ENCODE assay signal across 26 cellular contexts in the genomic region with DNA sequence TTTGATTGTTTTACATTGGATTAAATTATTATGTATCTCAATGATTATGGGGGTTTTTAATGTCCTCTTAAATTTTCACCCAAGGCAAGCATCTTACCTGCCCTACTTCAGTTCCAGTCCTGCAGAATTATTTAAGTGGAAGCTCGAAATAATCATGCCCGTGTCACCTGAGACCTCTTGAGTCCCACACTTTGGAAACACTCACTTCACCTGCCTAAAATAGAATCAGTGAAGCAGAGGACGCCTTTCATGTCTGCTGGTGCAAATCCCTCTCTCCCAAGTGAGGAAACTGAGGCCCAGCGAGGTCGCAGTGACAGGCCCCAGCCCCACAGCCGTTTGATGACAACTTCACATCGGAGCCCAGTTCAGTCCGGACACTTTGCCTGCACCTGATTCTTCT.
DNase-seq lines count a peak whose midpoint lies in the region; ATAC-seq, FAIRE-seq and TF ChIP-seq lines count a peak whose summit lies in the region.
"Had no signal": no experiment of that assay in that cellular context is flagged by ENCODE, and none has a peak within 500 bp of the region (broad histone marks: within the 10 kb centered on the region; RNA-seq: fewer than 3 reads in every experiment).

No MANE protein-coding gene starts in this region.

- H3K27me3 ChIP-seq in neural progenitor cell (no peaks in the 10 kb centered on the region), upper lobe of right lung (peaks cover 3% of the 10 kb centered on the region)

- peaks cover 16% of the 10 kb centered on the region for H3K4me1 Mint-ChIP-seq in neural progenitor cell
- H3K4me1 Mint-ChIP-seq in osteocyte (ENCODE audit: unreplicated experiment) = peaks cover 11% of the 10 kb centered on the region
- H3K4me1 Mint-ChIP-seq: B cell had no signal

- H3K4me1 ChIP-seq in neural progenitor cell (peaks cover 9% of the 10 kb centered on the region), upper lobe of right lung (no peaks in the 10 kb centered on the region)
- H3K4me1 ChIP-seq: Caco-2 had no signal

- H3K36me3 Mint-ChIP-seq in neural progenitor cell = no peaks in the 10 kb centered on the region
- no peaks in the 10 kb centered on the region for H3K36me3 Mint-ChIP-seq in osteocyte (ENCODE audit: unreplicated experiment)
- H3K36me3 Mint-ChIP-seq: CD8-positive, alpha-beta T cell had no signal

- intact Hi-C loops in cardiac septum (cut with DNase I) = no loop called here
- intact Hi-C loops in upper lobe of right lung (cut with DNase I) = no loop called here

- peak overlapping the region; percentile 50 for H3K4me3 Mint-ChIP-seq in neural progenitor cell
- H3K4me3 Mint-ChIP-seq in osteocyte (ENCODE audit: unreplicated experiment) = no peak overlapping the region
- H3K4me3 Mint-ChIP-seq: B cell; CD8-positive, alpha-beta T cell had no signal

- H3K9me3 ChIP-seq in neural progenitor cell (ENCODE audit: low read depth) (no peaks in the 10 kb centered on the region), upper lobe of right lung (no peaks in the 10 kb centered on the region)
- H3K9me3 ChIP-seq: Caco-2 had no signal

- H3K27me3 Mint-ChIP-seq in neural progenitor cell (ENCODE audit: insufficient read depth, low read depth) (no peaks in the 10 kb centered on the region), osteocyte (ENCODE audit: unreplicated experiment) (no peaks in the 10 kb centered on the region)
- H3K27me3 Mint-ChIP-seq: B cell had no signal

- no peak overlapping the region for H3K4me3 ChIP-seq in neural progenitor cell
- no peak overlapping the region for H3K4me3 ChIP-seq in upper lobe of right lung
- H3K4me3 ChIP-seq: GM23248, PC-9 had no signal

- H3K9me3 Mint-ChIP-seq in neural progenitor cell = no peaks in the 10 kb centered on the region
- H3K9me3 Mint-ChIP-seq in osteocyte (ENCODE audit: unreplicated experiment) = no peaks in the 10 kb centered on the region

- no peaks in the 10 kb centered on the region for H3K79me2 ChIP-seq in neural progenitor cell (ENCODE audit: low read depth)

- no peak overlapping the region for H2AFZ ChIP-seq in neural progenitor cell (replicated peaks)
- H2AFZ ChIP-seq: GM23248, PC-9 had no signal

- H3K27ac Mint-ChIP-seq in neural progenitor cell (no peak overlapping the region), osteocyte (ENCODE audit: unreplicated experiment) (no peak overlapping the region)
- H3K27ac Mint-ChIP-seq: B cell; CD8-positive, alpha-beta T cell had no signal

- FAIRE-seq in GM12891 (lab: Jason Lieb, UNC) = no peak
- FAIRE-seq: GM12892, GM19239, HepG2 had no signal

- TF ChIP-seq CTCF in neural progenitor cell (IDR thresholded peaks at IDR 0.05) = no peak
- TF ChIP-seq CTCF in upper lobe of right lung (IDR thresholded peaks at IDR 0.05) = no peak
- TF ChIP-seq CTCF in osteocyte (IDR thresholded peaks at IDR 0.05) = no peak

- no peak overlapping the region for H3K4me2 ChIP-seq in neural progenitor cell
- H3K4me2 ChIP-seq: PC-9 had no signal

- H3F3A ChIP-seq in neural progenitor cell (ENCODE audit: low read depth) = no peaks in the 10 kb centered on the region

- H3K27ac ChIP-seq in neural progenitor cell (no peak overlapping the region), upper lobe of right lung (no peak overlapping the region)
- H3K27ac ChIP-seq: 22Rv1, C4-2B, GM23248, PC-9 had no signal

- H4K20me1 ChIP-seq in neural progenitor cell (ENCODE audit: low read depth) = no peaks in the 10 kb centered on the region

- ATAC-seq in upper lobe of right lung = no peak
- ATAC-seq in GM21526 (IDR thresholded peaks at IDR 0.05; ENCODE audit: low FRiP score, unreplicated experiment) = no peak
- ATAC-seq: CD8-positive, alpha-beta T cell; HepG2 had no signal

- no peak for TF ChIP-seq POLR2A in GM12891 (IDR thresholded peaks at IDR 0.05; ENCODE audit: low read depth, low read length)

- DNase-seq in NCI-H2107 treated with DMSO at 0.1 percent for 48 hours (lab: John Stamatoyannopoulos, UW; ENCODE audit: unreplicated experiment) (peak; percentile 51), NCI-H2107 (lab: John Stamatoyannopoulos, UW) (no peak), cardiac septum (ENCODE audit: low spot score) (peak; percentile 50), neural progenitor cell (ENCODE audit: low spot score) (no peak), upper lobe of right lung (peak; percentile 26), osteocyte (ENCODE audit: extremely low spot score, unreplicated experiment) (no peak), GM12891 (ENCODE audit: insufficient read length, low spot score) (no peak)
- DNase-seq: Caco-2; CD8-positive, alpha-beta T cell; GF-D8; GM23248; NCI-H1092 treated with DMSO at 0.1 percent for 48 hours; NCI-H1436; NCI-H187; NCI-H446; NCI-H524 treated with DMSO at 0.1 percent for 48 hours; NK-92 treated with Interleukin-12 subunit alpha and Interleukin-12 subunit beta, amount 100 ng/mL, for 24 hours; PC-9; SHP77 treated with DMSO at 0.1 percent for 48 hours had no signal

- H3K36me3 ChIP-seq in neural progenitor cell (no peaks in the 10 kb centered on the region), upper lobe of right lung (no peaks in the 10 kb centered on the region)

- H3K9ac ChIP-seq in neural progenitor cell = no peak overlapping the region
- H3K9ac ChIP-seq: GM23248 had no signal

TF ChIP-seq in GM12891, 5 proteins besides CTCF, POLR2A, EP300 and RAD21:
- TF ChIP-seq SPI1 (IDR thresholded peaks at IDR 0.05; ENCODE audit: low read depth, low read length) (no peak), POU2F2 (IDR thresholded peaks at IDR 0.05; ENCODE audit: low read depth, low read length) (no peak), TAF1 (IDR thresholded peaks at IDR 0.05; ENCODE audit: low read depth, low read length) (no peak), POLR2AphosphoS5 (IDR thresholded peaks at IDR 0.05; ENCODE audit: low read depth, low read length) (no peak), PAX5 (IDR thresholded peaks at IDR 0.05; ENCODE audit: insufficient read depth, low read length, severe bottlenecking) (no peak)

Comparison
In these comparisons a context has a peak if more than half of its experiments do, and no peak if none do; other contexts are left out.
1. DNase-seq: peak in NCI-H2107 treated with DMSO at 0.1 percent for 48 hours (single experiment), cardiac septum (single experiment) and upper lobe of right lung (single experiment); none in NCI-H2107 (single experiment), neural progenitor cell (single experiment), osteocyte (single experiment) and GM12891 (single experiment).